ENCODE assay signal across 12 cellular contexts in the genomic region with DNA sequence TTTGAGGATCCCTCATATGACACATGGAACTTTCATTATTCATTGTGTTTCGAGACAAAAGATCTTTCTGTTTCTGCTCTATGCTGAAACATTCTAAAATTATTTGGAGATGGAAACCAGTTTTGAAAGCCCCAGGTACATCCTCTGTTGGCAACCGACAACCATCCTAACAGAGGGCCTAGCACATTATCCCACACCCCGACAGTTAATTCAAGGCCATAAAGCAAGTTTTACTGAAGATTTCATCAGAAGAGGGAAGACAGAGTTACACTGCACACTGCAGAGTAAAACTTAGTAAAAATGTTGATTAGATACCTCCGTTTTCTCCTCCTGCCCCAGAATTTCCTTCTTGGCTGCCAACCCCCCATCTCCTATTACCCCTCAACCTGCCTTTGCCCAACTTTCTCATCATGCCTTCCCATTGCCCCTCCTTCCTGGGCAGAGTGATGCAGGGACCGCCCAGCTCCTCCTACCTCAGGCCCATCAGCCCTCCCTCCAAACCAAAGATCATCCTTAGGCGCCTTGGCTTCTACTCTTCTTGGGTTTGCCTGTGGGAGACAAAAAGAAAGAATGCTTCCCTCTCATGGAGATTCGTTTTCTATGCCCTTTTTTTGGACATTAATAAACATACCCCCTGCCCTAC.
"Had no signal": no experiment of that assay in that cellular context is flagged by ENCODE, and none has a peak within 500 bp of the region (broad histone marks: within the 10 kb centered on the region; RNA-seq: fewer than 3 reads in every experiment).

No MANE protein-coding gene starts in this region.

- H3K27me3 ChIP-seq: brain microvascular endothelial cell, esophagus muscularis mucosa had no signal

- H3K4me3 ChIP-seq: esophagus muscularis mucosa had no signal

- H3K9me3 ChIP-seq: esophagus muscularis mucosa had no signal

- ATAC-seq: natural killer cell treated with Interleukin-12 subunit alpha and Interleukin-12 subunit beta and Interleukin-15 and Interleukin-18, amount 100 ng/mL, for 72 hours; stimulated activated naive CD8-positive, alpha-beta T cell treated with anti-CD3 and anti-CD28 coated beads, Interleukin-15, Interleukin-2, amounts not matched to agents 100 U/mL and 50 U/mL, for 24 hours had no signal

- H3K4me1 ChIP-seq: esophagus muscularis mucosa had no signal

- FAIRE-seq: TTC549 had no signal

- H3K36me3 ChIP-seq: brain microvascular endothelial cell, esophagus muscularis mucosa had no signal

- H3K27ac ChIP-seq: brain microvascular endothelial cell, esophagus muscularis mucosa had no signal

- DNase-seq: activated CD4-positive, alpha-beta T cell treated with anti-CD3 and anti-CD28 coated beads, Interleukin-2, amount 10 ng/mL, durations not matched to agents 7 days and 5 days; activated CD4-positive, CD25-positive, alpha-beta regulatory T cell; activated gamma-delta T cell; activated T-cell treated with anti-CD3 and anti-CD28 coated beads, Interleukin-2, amount 50 U/mL, for 1 hour; brain microvascular endothelial cell; foreskin fibroblast; stimulated activated CD4-positive, alpha-beta T cell treated with anti-CD3 and anti-CD28 coated beads, Interleukin-2, amount 100 ng/mL, for 48 hours; stimulated activated naive CD8-positive, alpha-beta T cell treated with anti-CD3 and anti-CD28 coated beads, Interleukin-15, Interleukin-2, amounts not matched to agents 100 U/mL and 50 U/mL, for 24 hours; T-helper 2 cell had no signal
